Comparison of ENCODE assay signal across 8 cellular contexts in the genomic region with DNA sequence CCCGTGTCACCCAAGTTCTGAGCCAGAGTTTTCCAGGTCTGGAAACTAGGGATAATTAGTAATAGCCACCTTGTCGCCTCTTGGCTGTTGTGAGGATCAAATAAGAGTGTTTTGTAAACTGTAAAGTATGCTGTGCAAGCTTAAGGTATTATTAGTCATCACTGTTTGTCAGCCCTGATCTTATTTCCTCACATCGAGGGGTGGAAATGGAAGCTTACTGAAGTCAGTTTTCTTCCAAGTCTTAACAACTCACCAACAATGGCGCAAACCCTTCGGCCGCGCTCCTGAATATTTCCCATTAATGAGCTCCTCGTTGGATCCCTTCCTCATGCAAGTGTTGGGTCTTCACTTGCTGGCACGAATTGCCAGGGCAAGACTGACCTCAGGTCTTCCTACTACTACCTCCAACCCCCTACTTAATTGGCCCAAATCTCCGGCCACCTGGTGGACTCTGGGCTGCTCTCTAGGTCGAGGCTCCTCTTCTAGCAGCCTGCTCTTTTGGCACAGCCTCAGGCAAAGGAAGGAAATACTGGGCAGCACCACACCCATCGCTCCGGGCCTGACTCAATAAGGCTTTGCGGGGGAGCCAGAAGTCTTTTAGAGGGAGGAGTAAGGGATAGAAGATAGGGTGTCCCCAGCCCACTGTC. TPM values are rescaled to one million over a fixed set of nuclear protein-coding genes. Genes with fewer than 3 reads are reported as not detected.
A peak's percentile ranks its signal among the peaks of the same experiment; 100 is the strongest.
DNase-seq lines count a peak whose midpoint lies in the region; ATAC-seq and TF ChIP-seq lines count a peak whose summit lies in the region.

No MANE protein-coding gene starts in this region.

- DNase-seq in activated naive CD4-positive, alpha-beta T cell treated with anti-CD3 and anti-CD28 coated beads for 36 hours = peak; percentile 20
- no peak for DNase-seq in activated naive CD4-positive, alpha-beta T cell (lab: John Stamatoyannopoulos, UW)
- DNase-seq in T-helper 2 cell treated with Interferon-gamma antibody and Interleukin-4, amounts not matched to agents 5 μg/mL and 100 μg/mL, for 36 hours (ENCODE audit: low spot score) = no peak
- DNase-seq in esophagus squamous epithelium (lab: John Stamatoyannopoulos, UW) (no peak), NCI-H1436 treated with DMSO at 0.1 percent for 48 hours (lab: John Stamatoyannopoulos, UW) (no peak), UCSD-AML1 (lab: John Stamatoyannopoulos, UW; ENCODE audit: unreplicated experiment) (no peak)

- H3K4me1 ChIP-seq in esophagus squamous epithelium (peaks cover 11 to 45% (median 17%) of the 10 kb centered on the region in 3 donors), rectal smooth muscle tissue (ENCODE audit: control insufficient read depth, insufficient read depth, low read length) (peaks cover 12% of the 10 kb centered on the region)

- H3K4me3 ChIP-seq in esophagus squamous epithelium (peak overlapping the region; percentile 75 to 94 (median 90)), rectal smooth muscle tissue (ENCODE audit: low read length) (peak overlapping the region; percentile 48)

- peaks cover 34% of the 10 kb centered on the region for H3K4me1 Mint-ChIP-seq in activated naive CD4-positive, alpha-beta T cell treated with anti-CD3 and anti-CD28 coated beads for 36 hours (ENCODE audit: low read depth)
- H3K4me1 Mint-ChIP-seq in T-helper 2 cell treated with Interferon-gamma antibody and Interleukin-4, amounts not matched to agents 5 μg/mL and 100 μg/mL, for 36 hours (ENCODE audit: low read depth) = peaks cover 28% of the 10 kb centered on the region

- TF ChIP-seq CTCF in esophagus squamous epithelium (IDR thresholded peaks at IDR 0.05) = no peak

- H3K9ac ChIP-seq in rectal smooth muscle tissue (ENCODE audit: low read length) = no peak overlapping the region

- CTCF ChIA-PET in activated naive CD4-positive, alpha-beta T cell treated with anti-CD3 and anti-CD28 coated beads for 36 hours (lab: Charles Lee) = interaction anchor here (0.7 to 9.9 kb wide), 26 partner anchors 8 to 253 kb away, joined by 3 to 71 read pairs (median 6); partner anchors contain the start of gene FAM117A

- ATAC-seq in GM19467 (IDR thresholded peaks at IDR 0.05; ENCODE audit: unreplicated experiment) = no peak

- no peak for TF ChIP-seq POLR2A in esophagus squamous epithelium (IDR thresholded peaks at IDR 0.05)

- 34 to 43% methylated on average over 13 to 14 of the region's 14 CpGs for whole genome bisulfite sequencing in esophagus squamous epithelium, 2 donors

- no peaks in the 10 kb centered on the region for H3K9me3 ChIP-seq in esophagus squamous epithelium

- intact Hi-C loops in activated naive CD4-positive, alpha-beta T cell treated with anti-CD3 and anti-CD28 coated beads for 36 hours (cut with micrococcal nuclease) = loop anchor here (1.0 to 5.0 kb wide), 10 partner anchors 12 to 211 kb away; partner anchors contain the start of genes FAM117A, KAT7 and NGFR
- intact Hi-C loops in esophagus squamous epithelium (cut with DNase I) = loop anchor here (5.0 kb wide), 1 partner anchor 69 kb away; no protein-coding TSS in a partner anchor

- H3K36me3 ChIP-seq in esophagus squamous epithelium = peaks cover 11 to 60% (median 19%) of the 10 kb centered on the region in 3 donors
- H3K36me3 ChIP-seq in rectal smooth muscle tissue (ENCODE audit: control insufficient read depth, insufficient read depth, low read length) = peaks cover 28% of the 10 kb centered on the region

- H3K36me3 Mint-ChIP-seq in activated naive CD4-positive, alpha-beta T cell treated with anti-CD3 and anti-CD28 coated beads for 36 hours (ENCODE audit: low read depth) = peaks cover 11% of the 10 kb centered on the region
- peaks cover 30% of the 10 kb centered on the region for H3K36me3 Mint-ChIP-seq in T-helper 2 cell treated with Interferon-gamma antibody and Interleukin-4, amounts not matched to agents 5 μg/mL and 100 μg/mL, for 36 hours (ENCODE audit: low read depth)

- peak overlapping the region; percentile 84 for H3K4me3 Mint-ChIP-seq in activated naive CD4-positive, alpha-beta T cell treated with anti-CD3 and anti-CD28 coated beads for 36 hours
- H3K4me3 Mint-ChIP-seq in T-helper 2 cell treated with Interferon-gamma antibody and Interleukin-4, amounts not matched to agents 5 μg/mL and 100 μg/mL, for 36 hours = peak overlapping the region; percentile 95

- H3K27ac Mint-ChIP-seq in activated naive CD4-positive, alpha-beta T cell treated with anti-CD3 and anti-CD28 coated beads for 36 hours = peak overlapping the region; percentile 98
- peak overlapping the region; percentile 98 for H3K27ac Mint-ChIP-seq in T-helper 2 cell treated with Interferon-gamma antibody and Interleukin-4, amounts not matched to agents 5 μg/mL and 100 μg/mL, for 36 hours

- no peaks in the 10 kb centered on the region for H3K9me3 Mint-ChIP-seq in activated naive CD4-positive, alpha-beta T cell treated with anti-CD3 and anti-CD28 coated beads for 36 hours
- no peaks in the 10 kb centered on the region for H3K9me3 Mint-ChIP-seq in T-helper 2 cell treated with Interferon-gamma antibody and Interleukin-4, amounts not matched to agents 5 μg/mL and 100 μg/mL, for 36 hours

- H3K27ac ChIP-seq in esophagus squamous epithelium (peak overlapping the region; percentile 91 to 96 (median 92)), rectal smooth muscle tissue (ENCODE audit: low read depth, low read length) (peak overlapping the region; percentile 94)

- H3K27me3 ChIP-seq in esophagus squamous epithelium (no peaks in the 10 kb centered on the region), rectal smooth muscle tissue (ENCODE audit: control insufficient read depth, insufficient read depth, low read length) (no peaks in the 10 kb centered on the region)

- H3K27me3 Mint-ChIP-seq in activated naive CD4-positive, alpha-beta T cell treated with anti-CD3 and anti-CD28 coated beads for 36 hours (ENCODE audit: low read depth) = no peaks in the 10 kb centered on the region
- H3K27me3 Mint-ChIP-seq in T-helper 2 cell treated with Interferon-gamma antibody and Interleukin-4, amounts not matched to agents 5 μg/mL and 100 μg/mL, for 36 hours (ENCODE audit: low read depth) = peaks cover 2% of the 10 kb centered on the region

RNA-seq across cellular contexts. Expression of gene SLC35B1, which starts 0.9 kb away (rescaled TPM):
- total RNA-seq in activated naive CD4-positive, alpha-beta T cell treated with anti-CD3 and anti-CD28 coated beads for 36 hours = 10 to 100 TPM; 35.3 to 39.5 TPM
- total RNA-seq in esophagus squamous epithelium = 10 to 100 TPM; 32.4 to 68.5 (median 36.2) TPM

RNA-seq across cellular contexts. Expression of gene SPOP, which starts 30.7 kb away (rescaled TPM):
- total RNA-seq in activated naive CD4-positive, alpha-beta T cell treated with anti-CD3 and anti-CD28 coated beads for 36 hours = 10 to 100 TPM; 66.9 to 69.2 TPM
- 10 to 100 TPM; 18.1 to 67.5 (median 36.5) TPM for total RNA-seq in esophagus squamous epithelium

RNA-seq across cellular contexts. Expression of gene FAM117A, which starts 55.3 kb away (rescaled TPM):
- total RNA-seq in activated naive CD4-positive, alpha-beta T cell treated with anti-CD3 and anti-CD28 coated beads for 36 hours = 10 to 100 TPM; 17.7 TPM
- total RNA-seq in esophagus squamous epithelium = 1 to 10 TPM; 5.6 to 7.5 (median 6.5) TPM
